ENCODE assay signal across 8 cellular contexts in genomic region chrX:51495708-51496488, GRCh38. TPM values are rescaled to one million over a fixed set of nuclear protein-coding genes. Genes with fewer than 3 reads are reported as not detected.
DNase-seq lines count a peak whose midpoint lies in the region; ATAC-seq and TF ChIP-seq lines count a peak whose summit lies in the region.
"Not testable (repeated sequence)": the region's sequence is repeated elsewhere in the genome, so short reads cannot be mapped to it uniquely, and the experiment has no call there.

No MANE protein-coding gene starts in this region.

- not testable (repeated sequence) for H3K9me2 ChIP-seq in neural cell (ENCODE audit: insufficient read depth, low read length)

- not testable (repeated sequence) for H3F3A ChIP-seq in neural cell (ENCODE audit: insufficient read depth, low read length, poor library complexity, severe bottlenecking)

- ATAC-seq in GM21723 (IDR thresholded peaks at IDR 0.05; ENCODE audit: unreplicated experiment) (peak; percentile 21), right cardiac atrium (peak; percentile 52 to 64)
- peak; percentile 61 for ATAC-seq in stimulated activated naive CD8-positive, alpha-beta T cell treated with anti-CD3 and anti-CD28 coated beads, Interleukin-15, amount 100 ng/mL, for 72 hours

- TF ChIP-seq CTCF in colonic mucosa (IDR thresholded peaks at IDR 0.05); neural cell (IDR thresholded peaks at IDR 0.05; ENCODE audit: poor library complexity, severe bottlenecking): not testable (repeated sequence)

- H3K36me3 ChIP-seq in CD4-positive, alpha-beta memory T cell (ENCODE audit: insufficient read depth, low read length); colonic mucosa; neural cell (ENCODE audit: insufficient read depth, low read length): not testable (repeated sequence)

- H3K4me3 Mint-ChIP-seq in CD4-positive, alpha-beta memory T cell = peak overlapping the region; percentile 71 to 86 (median 81)
- H3K4me3 Mint-ChIP-seq in stimulated activated naive CD8-positive, alpha-beta T cell treated with anti-CD3 and anti-CD28 coated beads, Interleukin-15, amount 100 ng/mL, for 72 hours = peak overlapping the region; percentile 88 to 91

- not testable (repeated sequence) for H3K9me3 ChIP-seq in CD4-positive, alpha-beta memory T cell (ENCODE audit: control insufficient read depth in 1 of 2, low read length in 2 of 2); colonic mucosa; right cardiac atrium (ENCODE audit: control insufficient read depth, low read length); neural cell (ENCODE audit: low read length)

- H3K27ac ChIP-seq in CD4-positive, alpha-beta memory T cell (ENCODE audit: low read depth, low read length); colonic mucosa; right cardiac atrium (ENCODE audit: low read length): not testable (repeated sequence)
- H3K27ac ChIP-seq in neural cell (ENCODE audit: low read length) = peak overlapping the region; percentile 74

- H3K9ac ChIP-seq in colonic mucosa (ENCODE audit: low read depth in 2 of 2, low read length in 2 of 2) = not testable (repeated sequence)
- H3K9ac ChIP-seq in neural cell (ENCODE audit: low read length) = peak overlapping the region; percentile 77

- H3K4me3 ChIP-seq in CD4-positive, alpha-beta memory T cell (ENCODE audit: low read length in 2 of 2) = not testable (repeated sequence)
- H3K4me3 ChIP-seq in colonic mucosa (peak overlapping the region; percentile 40), right cardiac atrium (ENCODE audit: low read length) (peak overlapping the region; percentile 69), neural cell (ENCODE audit: low read length) (peak overlapping the region; percentile 70)

- TF ChIP-seq EP300 in neural cell (conservative IDR thresholded peaks at IDR 0.05; ENCODE audit: poor library complexity, severe bottlenecking) = not testable (repeated sequence)

- peaks cover 6 to 13% of the 10 kb centered on the region in 2 donors for H3K27me3 Mint-ChIP-seq in CD4-positive, alpha-beta memory T cell
- H3K27me3 Mint-ChIP-seq in stimulated activated naive CD8-positive, alpha-beta T cell treated with anti-CD3 and anti-CD28 coated beads, Interleukin-15, amount 100 ng/mL, for 72 hours = not testable (repeated sequence)

- DNase-seq in CD4-positive, alpha-beta memory T cell; colonic mucosa; right cardiac atrium: not testable (repeated sequence)
- peak; percentile 11 for DNase-seq in NCI-H2227 treated with DMSO at 0.1 percent for 48 hours (lab: John Stamatoyannopoulos, UW)
- peak; percentile 63 for DNase-seq in activated CD8-positive, alpha-beta memory T cell treated with anti-CD3 and anti-CD28 coated beads for 24 hours
- DNase-seq in stimulated activated naive CD8-positive, alpha-beta T cell treated with anti-CD3 and anti-CD28 coated beads, Interleukin-15, amount 100 ng/mL, for 72 hours = peak; percentile 5 to 10

- H3K36me3 Mint-ChIP-seq in CD4-positive, alpha-beta memory T cell = not testable (repeated sequence)

- H3K27ac Mint-ChIP-seq in CD4-positive, alpha-beta memory T cell = peak overlapping the region in 3 of 7 donors; percentile 29 to 47 (median 37)
- H3K27ac Mint-ChIP-seq in stimulated activated naive CD8-positive, alpha-beta T cell treated with anti-CD3 and anti-CD28 coated beads, Interleukin-15, amount 100 ng/mL, for 72 hours = peak overlapping the region in 1 of 2 donors; percentile 59

- H3K27me3 ChIP-seq in CD4-positive, alpha-beta memory T cell (ENCODE audit: insufficient read depth, low read length); colonic mucosa; right cardiac atrium (ENCODE audit: control insufficient read depth, insufficient read depth); neural cell (ENCODE audit: insufficient read depth, low read depth, low read length): not testable (repeated sequence)

- not testable (repeated sequence) for H3K4me2 ChIP-seq in neural cell (ENCODE audit: low read length)

- POLR2A ChIA-PET in CD4-positive, alpha-beta memory T cell (lab: Charles Lee; ENCODE audit: partially characterized antibody) = not testable (repeated sequence)

- 2% methylated on average over 47 of the region's 59 CpGs for WGBS in right cardiac atrium

- H3K9me3 Mint-ChIP-seq in CD4-positive, alpha-beta memory T cell; stimulated activated naive CD8-positive, alpha-beta T cell treated with anti-CD3 and anti-CD28 coated beads, Interleukin-15, amount 100 ng/mL, for 72 hours: not testable (repeated sequence)

- intact Hi-C loops in CD4-positive, alpha-beta memory T cell (cut with micrococcal nuclease); colonic mucosa (cut with DNase I); right cardiac atrium (cut with DNase I): not testable (repeated sequence)

- CTCF ChIA-PET in CD4-positive, alpha-beta memory T cell (lab: Charles Lee; ENCODE audit: partially characterized antibody) = not testable (repeated sequence)

- not testable (repeated sequence) for H3K4me1 ChIP-seq in CD4-positive, alpha-beta memory T cell (ENCODE audit: insufficient read depth, low read length); colonic mucosa; right cardiac atrium (ENCODE audit: control insufficient read depth, insufficient read depth, low read length)

- not testable (repeated sequence) for TF ChIP-seq RAD21 in neural cell (conservative IDR thresholded peaks at IDR 0.05)

- H3K4me1 Mint-ChIP-seq in CD4-positive, alpha-beta memory T cell = peaks cover 0 to 13% (median 2%) of the 10 kb centered on the region in 4 donors
- H3K4me1 Mint-ChIP-seq in stimulated activated naive CD8-positive, alpha-beta T cell treated with anti-CD3 and anti-CD28 coated beads, Interleukin-15, amount 100 ng/mL, for 72 hours = peaks cover 13% of the 10 kb centered on the region

- peaks cover 42% of the 10 kb centered on the region for H3K79me2 ChIP-seq in neural cell (replicated peaks; ENCODE audit: insufficient read depth, low read length)

- H2AFZ ChIP-seq in neural cell (ENCODE audit: low read depth, low read length) = not testable (repeated sequence)

- not testable (repeated sequence) for H4K20me1 ChIP-seq in neural cell (ENCODE audit: insufficient read depth)

TF ChIP-seq in neural cell, 6 proteins besides CTCF, POLR2A, EP300 and RAD21:
- TF ChIP-seq POLR2AphosphoS5 (IDR thresholded peaks at IDR 0.05) (peak; percentile 23), MXI1 (conservative IDR thresholded peaks at IDR 0.05; ENCODE audit: poor library complexity, severe bottlenecking) (peak; percentile 67)

RNA-seq across cellular contexts. Expression of gene NUDT11, which starts 0.5 kb away (rescaled TPM):
- total RNA-seq in CD4-positive, alpha-beta memory T cell = under 1 TPM; 0.80 to 0.84 TPM
- polyA plus RNA-seq in CD4-positive, alpha-beta memory T cell = 1 to 10 TPM in 1 of 2 donors, under 1 TPM in 1; 0.39 to 1.0 TPM
- total RNA-seq in colonic mucosa = 1 to 10 TPM in 1 of 2 donors, not detected in 1; 1.0 TPM
- under 1 TPM; 0.20 to 0.22 (median 0.20) TPM for total RNA-seq in right cardiac atrium
- 0.20 TPM for polyA plus RNA-seq in right cardiac atrium
- polyA plus RNA-seq in neural cell = 100 and 118 TPM in 2 replicates
- 109 and 114 TPM in 2 replicates for polyA minus RNA-seq in neural cell
